ENCODE assay signal across 1 cellular context in genomic region chr1:193120604-193121166, GRCh38.
TF ChIP-seq lines count a peak whose summit lies in the region.

No MANE protein-coding gene starts in this region.

TF ChIP-seq in WTC11, 78 proteins besides CTCF, POLR2A, EP300 and RAD21 (continued from another document):
- TF ChIP-seq PREB (CRISPR knock-in tag; IDR thresholded peaks at IDR 0.05; ENCODE audit: borderline replicate concordance) (no peak), STAT6 (CRISPR knock-in tag; conservative IDR thresholded peaks at IDR 0.05; ENCODE audit: low read depth) (no peak), ZMAT4 (CRISPR knock-in tag; IDR thresholded peaks at IDR 0.05) (no peak), HMGA2 (CRISPR knock-in tag; IDR thresholded peaks at IDR 0.05) (no peak), MAX (CRISPR knock-in tag; IDR thresholded peaks at IDR 0.05) (no peak), NR1H2 (CRISPR knock-in tag; IDR thresholded peaks at IDR 0.05) (no peak), NR3C1 (CRISPR knock-in tag; conservative IDR thresholded peaks at IDR 0.05; ENCODE audit: low read depth) (no peak), JUN (CRISPR knock-in tag; IDR thresholded peaks at IDR 0.05) (no peak)
TF ChIP-seq in WTC11: peak in this region for 0.
